In the genomic region with DNA sequence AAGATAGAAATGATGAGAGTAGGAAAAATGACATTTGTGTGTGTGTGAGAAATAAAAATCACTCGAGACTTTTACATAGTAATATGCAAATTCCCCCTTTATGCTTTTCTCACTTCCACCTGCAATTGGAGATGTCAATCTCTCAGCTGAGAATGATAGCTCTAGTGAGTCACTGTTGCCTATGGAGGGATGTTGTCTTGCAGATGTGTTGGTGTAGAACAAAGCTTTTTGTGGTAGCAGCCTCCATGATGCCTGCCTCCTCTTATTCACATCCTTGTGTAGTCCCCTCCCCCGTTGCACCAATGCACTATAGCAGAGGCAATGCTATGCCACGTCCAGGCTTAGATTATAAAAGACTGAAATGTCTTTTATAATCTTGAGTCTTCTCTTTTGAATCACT, we compare ENCODE assay signal across 9 cellular contexts. TPM values are rescaled to one million over a fixed set of nuclear protein-coding genes. Genes with fewer than 3 reads are reported as not detected.
DNase-seq lines count a peak whose midpoint lies in the region; ATAC-seq lines count a peak whose summit lies in the region.
"Had no signal": no experiment of that assay in that cellular context is flagged by ENCODE, and none has a peak within 500 bp of the region (broad histone marks: within the 10 kb centered on the region; RNA-seq: fewer than 3 reads in every experiment).

No MANE protein-coding gene starts in this region.

- peaks cover 13% of the 10 kb centered on the region for H3K4me1 Mint-ChIP-seq in activated T-cell treated with anti-CD3 and anti-CD28 coated beads, Interleukin-2, amount 50 U/mL, for 4 hours (ENCODE audit: low read depth)
- H3K4me1 Mint-ChIP-seq in stimulated activated effector memory CD8-positive, alpha-beta T cell treated with anti-CD3 and anti-CD28 coated beads, Interleukin-12 subunit alpha, Interleukin-12 subunit beta, amount 100 ng/mL, for 72 hours, result peaks cover 6% of the 10 kb centered on the region

- peaks cover 2% of the 10 kb centered on the region for H3K27me3 Mint-ChIP-seq in activated T-cell treated with anti-CD3 and anti-CD28 coated beads, Interleukin-2, amount 50 U/mL, for 4 hours (ENCODE audit: low read depth)

- no peaks in the 10 kb centered on the region for H3K9me3 Mint-ChIP-seq in activated T-cell treated with anti-CD3 and anti-CD28 coated beads, Interleukin-2, amount 50 U/mL, for 4 hours
- H3K9me3 Mint-ChIP-seq in stimulated activated effector memory CD8-positive, alpha-beta T cell treated with anti-CD3 and anti-CD28 coated beads, Interleukin-12 subunit alpha, Interleukin-12 subunit beta, amount 100 ng/mL, for 72 hours, result no peaks in the 10 kb centered on the region

- ATAC-seq in GM19455 (IDR thresholded peaks at IDR 0.05; ENCODE audit: unreplicated experiment), result peak; percentile 54
- peak; percentile 55 for ATAC-seq in HG03095 (IDR thresholded peaks at IDR 0.05; ENCODE audit: unreplicated experiment)
- peak; percentile 97 for ATAC-seq in activated T-cell treated with anti-CD3 and anti-CD28 coated beads, Interleukin-2, amount 50 U/mL, for 4 hours
- peak; percentile 92 for ATAC-seq in stimulated activated effector memory CD8-positive, alpha-beta T cell treated with anti-CD3 and anti-CD28 coated beads, Interleukin-12 subunit alpha, Interleukin-12 subunit beta, amount 100 ng/mL, for 72 hours
- ATAC-seq: left lobe of liver had no signal

- H3K27ac Mint-ChIP-seq in stimulated activated effector memory CD8-positive, alpha-beta T cell treated with anti-CD3 and anti-CD28 coated beads, Interleukin-12 subunit alpha, Interleukin-12 subunit beta, amount 100 ng/mL, for 72 hours, result no peak overlapping the region

- H3K4me3 Mint-ChIP-seq in activated T-cell treated with anti-CD3 and anti-CD28 coated beads, Interleukin-2, amount 50 U/mL, for 4 hours, result no peak overlapping the region
- no peak overlapping the region for H3K4me3 Mint-ChIP-seq in stimulated activated effector memory CD8-positive, alpha-beta T cell treated with anti-CD3 and anti-CD28 coated beads, Interleukin-12 subunit alpha, Interleukin-12 subunit beta, amount 100 ng/mL, for 72 hours

- H3K36me3 Mint-ChIP-seq in activated T-cell treated with anti-CD3 and anti-CD28 coated beads, Interleukin-2, amount 50 U/mL, for 4 hours (ENCODE audit: insufficient read depth), result no peaks in the 10 kb centered on the region
- H3K36me3 Mint-ChIP-seq in stimulated activated effector memory CD8-positive, alpha-beta T cell treated with anti-CD3 and anti-CD28 coated beads, Interleukin-12 subunit alpha, Interleukin-12 subunit beta, amount 100 ng/mL, for 72 hours, result no peaks in the 10 kb centered on the region

- DNase-seq in activated T-cell treated with anti-CD3 and anti-CD28 coated beads, Interleukin-2, amount 50 U/mL, for 4 hours, result peak; percentile 28
- DNase-seq in stimulated activated effector memory CD8-positive, alpha-beta T cell treated with anti-CD3 and anti-CD28 coated beads, Interleukin-12 subunit alpha, Interleukin-12 subunit beta, amount 100 ng/mL, for 72 hours (ENCODE audit: low spot score in 2 of 2), result no peak
- no peak for DNase-seq in NCI-H1694 (lab: John Stamatoyannopoulos, UW)
- DNase-seq in NCI-H1417 (lab: John Stamatoyannopoulos, UW), result no peak
- DNase-seq in foreskin melanocyte, result no peak
- DNase-seq: OCI-M1 had no signal

RNA-seq across cellular contexts. Expression of gene SPAG6, which starts 33.8 kb away (rescaled TPM):
- not detected for total RNA-seq in activated T-cell treated with anti-CD3 and anti-CD28 coated beads, Interleukin-2, amount 50 U/mL, for 4 hours
- total RNA-seq: left lobe of liver had no signal

RNA-seq across cellular contexts. Expression of gene BMI1, which starts 58.2 kb away (rescaled TPM):
- total RNA-seq in activated T-cell treated with anti-CD3 and anti-CD28 coated beads, Interleukin-2, amount 50 U/mL, for 4 hours, result 10 to 100 TPM; 80.9 to 96.1 (median 89.5) TPM
